ENCODE assay signal across 30 cellular contexts in the genomic region with DNA sequence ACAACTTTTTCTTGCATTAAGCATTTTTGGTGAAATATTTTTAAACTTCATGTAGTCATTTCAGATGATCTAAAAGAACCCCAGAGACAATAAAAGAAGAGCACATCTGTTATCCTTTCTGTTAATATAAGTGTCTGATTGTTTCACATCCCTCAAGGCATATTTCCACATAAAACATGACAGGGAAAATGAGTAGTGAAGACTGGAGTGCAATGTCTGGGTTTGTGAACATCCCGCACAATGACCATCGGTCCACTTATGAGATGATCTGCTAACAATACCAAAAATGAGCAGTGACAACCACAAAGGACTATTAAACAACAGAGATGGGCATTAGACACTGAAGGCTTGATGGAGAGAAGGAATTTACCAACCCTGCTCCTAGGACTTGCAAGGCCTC.
"Had no signal": no experiment of that assay in that cellular context is flagged by ENCODE, and none has a peak within 500 bp of the region (broad histone marks: within the 10 kb centered on the region; RNA-seq: fewer than 3 reads in every experiment).

No MANE protein-coding gene starts in this region.

- DNase-seq: immature natural killer cell; kidney; left colon; left lung; lower lobe of right lung; mesendoderm; naive B cell; natural killer cell; nephron progenitor cell; occipital lobe; psoas muscle; right lobe of liver; stimulated activated CD4-positive, alpha-beta T cell treated with anti-CD3 and anti-CD28 coated beads, Interleukin-12 subunit alpha, Interleukin-12 subunit beta, amount 100 ng/mL, for 4 hours; stimulated activated CD4-positive, alpha-beta T cell treated with anti-CD3 and anti-CD28 coated beads, Interleukin-15, amount 100 ng/mL, for 24 hours; stimulated activated CD4-positive, alpha-beta T cell treated with anti-CD3 and anti-CD28 coated beads, Interleukin-2, amount 100 ng/mL, for 24 hours; stimulated activated CD4-positive, alpha-beta T cell treated with anti-CD3 and anti-CD28 coated beads, Interleukin-4, amount 100 ng/mL, for 1 hour; stimulated activated naive B cell treated with anti-CD40 and anti-IgM and Interleukin-4, amounts not matched to agents 10 μg/mL and 1 μg/mL and 100 μg/mL, for 72 hours; stimulated activated naive CD8-positive, alpha-beta T cell treated with anti-CD3 and anti-CD28 coated beads, Interleukin-15, Interleukin-2, amounts not matched to agents 100 U/mL and 50 U/mL, for 24 hours; stomach; testis; thyroid gland; transverse colon; upper lobe of left lung had no signal

- H3K79me2 ChIP-seq: parathyroid adenoma had no signal

- ATAC-seq: left colon; left lung; lower lobe of right lung; natural killer cell; psoas muscle; right lobe of liver; stimulated activated naive B cell treated with anti-CD40 and anti-IgM and Interleukin-4, amounts not matched to agents 10 μg/mL and 1 μg/mL and 100 μg/mL, for 72 hours; stimulated activated naive CD8-positive, alpha-beta T cell treated with anti-CD3 and anti-CD28 coated beads, Interleukin-15, Interleukin-2, amounts not matched to agents 100 U/mL and 50 U/mL, for 24 hours had no signal

- H3K36me3 ChIP-seq: left lung, lower lobe of right lung, neural progenitor cell, neutrophil, right atrium auricular region, right lobe of liver, stomach, thyroid gland, transverse colon, upper lobe of left lung, vagina had no signal

- H3K27ac ChIP-seq: left lung, lower lobe of right lung, neural progenitor cell, neutrophil, parathyroid adenoma, psoas muscle, right atrium auricular region, right lobe of liver, skin epidermis, stomach, testis, thyroid gland, transverse colon, upper lobe of left lung, vagina had no signal

- H3K4me3 ChIP-seq: left lung, lower lobe of right lung, neural progenitor cell, psoas muscle, right atrium auricular region, right lobe of liver, skin epidermis, stomach, testis, thyroid gland, transverse colon, upper lobe of left lung, vagina had no signal

- H3K4me2 ChIP-seq: neural progenitor cell had no signal

- H3K27ac Mint-ChIP-seq: immature natural killer cell; mesothelial cell of epicardium; naive B cell; natural killer cell; nephron progenitor cell; neural progenitor cell; stimulated activated naive B cell treated with anti-CD40 and anti-IgM and Interleukin-4, amounts not matched to agents 10 μg/mL and 1 μg/mL and 100 μg/mL, for 72 hours had no signal

- H3K4me3 Mint-ChIP-seq: immature natural killer cell; mesothelial cell of epicardium; naive B cell; natural killer cell; nephron progenitor cell; neural progenitor cell; stimulated activated naive B cell treated with anti-CD40 and anti-IgM and Interleukin-4, amounts not matched to agents 10 μg/mL and 1 μg/mL and 100 μg/mL, for 72 hours had no signal

- H3K36me3 Mint-ChIP-seq: immature natural killer cell; naive B cell; natural killer cell; stimulated activated naive B cell treated with anti-CD40 and anti-IgM and Interleukin-4, amounts not matched to agents 10 μg/mL and 1 μg/mL and 100 μg/mL, for 72 hours had no signal

- H3K9ac ChIP-seq: neural progenitor cell, parathyroid adenoma had no signal

- H3K9me3 ChIP-seq: lower lobe of right lung, neutrophil, psoas muscle, right lobe of liver, testis, thyroid gland, transverse colon, upper lobe of left lung, vagina had no signal

- H3K27me3 ChIP-seq: left lung, neural progenitor cell, neutrophil, right atrium auricular region, right lobe of liver, stomach, testis, thyroid gland, transverse colon, upper lobe of left lung, vagina had no signal

- H3K4me1 ChIP-seq: left lung, lower lobe of right lung, neural progenitor cell, parathyroid adenoma, psoas muscle, right atrium auricular region, right lobe of liver, stomach, testis, thyroid gland, transverse colon, upper lobe of left lung, vagina had no signal

- H2AFZ ChIP-seq: neural progenitor cell, parathyroid adenoma had no signal

- H3K4me1 Mint-ChIP-seq: immature natural killer cell; naive B cell; natural killer cell; neural progenitor cell; stimulated activated naive B cell treated with anti-CD40 and anti-IgM and Interleukin-4, amounts not matched to agents 10 μg/mL and 1 μg/mL and 100 μg/mL, for 72 hours had no signal

- H3K27me3 Mint-ChIP-seq: naive B cell; stimulated activated naive B cell treated with anti-CD40 and anti-IgM and Interleukin-4, amounts not matched to agents 10 μg/mL and 1 μg/mL and 100 μg/mL, for 72 hours had no signal
